Comparison of ENCODE assay signal across 22 cellular contexts in the genomic region with DNA sequence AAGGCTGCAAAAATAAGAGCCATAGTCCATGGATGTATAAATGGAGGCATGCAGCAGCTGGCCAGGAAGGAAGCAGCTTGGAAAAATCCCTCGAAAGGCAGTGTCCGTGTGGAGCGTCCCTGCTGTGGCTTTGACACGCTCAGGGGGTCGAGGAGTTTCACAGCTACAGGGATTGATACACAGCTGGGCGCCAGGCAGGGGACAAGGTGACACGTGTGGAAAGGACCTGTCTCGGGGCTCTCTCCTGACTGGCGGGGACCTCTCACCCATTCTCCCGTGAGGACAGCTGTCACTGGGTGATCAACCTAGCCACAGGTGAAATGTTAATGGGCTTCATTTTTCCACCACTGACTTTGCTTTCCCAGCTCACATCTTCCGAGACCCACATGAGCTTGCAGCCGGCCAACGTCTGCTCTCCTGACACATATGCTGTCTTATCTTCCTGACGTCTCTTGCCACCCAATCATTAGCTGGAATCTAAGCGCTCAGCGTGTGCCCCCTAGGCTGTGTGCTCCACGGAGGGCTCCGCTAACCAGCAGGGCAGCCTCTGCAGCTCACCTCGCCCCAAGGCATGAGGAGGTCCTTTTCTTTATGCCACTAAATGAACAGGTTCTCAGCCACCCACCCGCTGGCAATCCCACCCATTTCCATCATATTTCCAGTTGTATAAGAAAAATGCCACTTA.
"Had no signal": no experiment of that assay in that cellular context is flagged by ENCODE, and none has a peak within 500 bp of the region (broad histone marks: within the 10 kb centered on the region; RNA-seq: fewer than 3 reads in every experiment).

No MANE protein-coding gene starts in this region.

- H3K27me3 ChIP-seq: Peyer's patch had no signal

- H3K36me3 Mint-ChIP-seq: activated CD4-positive, alpha-beta memory T cell treated with anti-CD3 and anti-CD28 coated beads for 36 hours; brain; T-cell had no signal

- H3K27ac Mint-ChIP-seq: activated CD4-positive, alpha-beta memory T cell treated with anti-CD3 and anti-CD28 coated beads for 36 hours; activated CD4-positive, alpha-beta T cell treated with anti-CD3 and anti-CD28 coated beads, Interleukin-2, amount 10 ng/mL, durations not matched to agents 7 days and 5 days; activated naive CD4-positive, alpha-beta T cell treated with anti-CD3 and anti-CD28 coated beads for 36 hours; activated naive CD8-positive, alpha-beta T cell; activated T-helper 17 cell treated with anti-CD3 and anti-CD28 coated beads, Interleukin-2, amount 50 U/mL, for 72 hours; T-cell had no signal

- H3K9me3 ChIP-seq: Peyer's patch had no signal

- H3K4me1 Mint-ChIP-seq: activated T-helper 17 cell treated with anti-CD3 and anti-CD28 coated beads, Interleukin-2, amount 50 U/mL, for 72 hours; T-cell had no signal

- H3K4me3 Mint-ChIP-seq: activated CD4-positive, alpha-beta memory T cell treated with anti-CD3 and anti-CD28 coated beads for 36 hours; activated CD4-positive, alpha-beta T cell treated with anti-CD3 and anti-CD28 coated beads, Interleukin-2, amount 10 ng/mL, durations not matched to agents 7 days and 5 days; activated naive CD4-positive, alpha-beta T cell treated with anti-CD3 and anti-CD28 coated beads for 36 hours; activated naive CD8-positive, alpha-beta T cell; activated T-helper 17 cell treated with anti-CD3 and anti-CD28 coated beads, Interleukin-2, amount 50 U/mL, for 72 hours; brain; T-cell had no signal

- H3K4me1 ChIP-seq: Peyer's patch had no signal

- H3K36me3 ChIP-seq: Peyer's patch had no signal

- H3K27me3 Mint-ChIP-seq: activated CD4-positive, alpha-beta memory T cell treated with anti-CD3 and anti-CD28 coated beads for 36 hours; activated CD4-positive, alpha-beta T cell treated with anti-CD3 and anti-CD28 coated beads, Interleukin-2, amount 10 ng/mL, durations not matched to agents 7 days and 5 days; activated naive CD8-positive, alpha-beta T cell; activated T-helper 17 cell treated with anti-CD3 and anti-CD28 coated beads, Interleukin-2, amount 50 U/mL, for 72 hours; brain had no signal

- H3K4me3 ChIP-seq: Peyer's patch had no signal

- ATAC-seq: T-cell had no signal

- FAIRE-seq: astrocyte had no signal

- DNase-seq: activated CD4-positive, alpha-beta memory T cell treated with anti-CD3 and anti-CD28 coated beads for 36 hours; activated CD4-positive, alpha-beta T cell treated with anti-CD3 and anti-CD28 coated beads, Interleukin-2, amount 10 ng/mL, durations not matched to agents 7 days and 5 days; activated CD4-positive, CD25-positive, alpha-beta regulatory T cell; activated CD8-positive, alpha-beta memory T cell treated with anti-CD3 and anti-CD28 coated beads for 24 hours; activated gamma-delta T cell; activated naive CD4-positive, alpha-beta T cell treated with anti-CD3 and anti-CD28 coated beads for 36 hours; activated T-cell treated with anti-CD3 and anti-CD28 coated beads for 4 hours; activated T-cell treated with anti-CD3 and anti-CD28 coated beads, Interleukin-2, amount 50 U/mL, for 48 hours; amygdala; MM.1S; NCI-H1105; NCI-H1436; NCI-H1694 treated with DMSO at 0.1 percent for 48 hours; NCI-H2029 treated with DMSO at 0.1 percent for 48 hours; NCI-H510A treated with DMSO at 0.1 percent for 48 hours; Peyer's patch; T-cell had no signal

- H3K27ac ChIP-seq: Peyer's patch, VCaP had no signal

- H3K9me3 Mint-ChIP-seq: activated CD4-positive, alpha-beta memory T cell treated with anti-CD3 and anti-CD28 coated beads for 36 hours; activated CD4-positive, alpha-beta T cell treated with anti-CD3 and anti-CD28 coated beads, Interleukin-2, amount 10 ng/mL, durations not matched to agents 7 days and 5 days; activated naive CD4-positive, alpha-beta T cell treated with anti-CD3 and anti-CD28 coated beads for 36 hours; activated T-helper 17 cell treated with anti-CD3 and anti-CD28 coated beads, Interleukin-2, amount 50 U/mL, for 72 hours; brain; T-cell had no signal
